ENCODE assay signal across 29 cellular contexts in the genomic region with DNA sequence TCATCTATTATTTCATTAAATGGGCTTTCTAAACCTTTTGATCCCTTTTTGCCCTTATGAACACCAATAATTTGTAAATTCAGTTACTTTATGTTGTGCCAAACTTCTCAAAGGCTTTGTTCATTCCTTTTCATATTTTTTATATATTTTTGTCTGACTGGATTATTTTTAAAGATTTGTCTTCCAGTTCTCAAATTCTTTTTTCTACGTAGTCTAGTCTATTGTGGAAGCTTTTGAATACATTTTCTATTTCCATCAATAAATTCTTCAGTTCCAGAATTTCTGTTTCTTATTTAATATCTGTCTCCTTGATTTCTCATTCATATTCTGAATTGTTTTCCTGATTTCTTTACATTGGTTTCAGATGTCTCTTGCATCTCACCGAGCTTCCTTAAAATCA.
"Had no signal": no experiment of that assay in that cellular context is flagged by ENCODE, and none has a peak within 500 bp of the region (broad histone marks: within the 10 kb centered on the region; RNA-seq: fewer than 3 reads in every experiment).

No MANE protein-coding gene starts in this region.

- H3K27ac ChIP-seq: colonic mucosa, coronary artery, dorsolateral prefrontal cortex, epithelial cell of prostate, esophagus muscularis mucosa, esophagus squamous epithelium, foreskin keratinocyte, gastrocnemius medialis, gastroesophageal sphincter, heart left ventricle, heart right ventricle had no signal

- H3K4me1 ChIP-seq: colonic mucosa, esophagus muscularis mucosa, esophagus squamous epithelium, foreskin keratinocyte, gastrocnemius medialis, gastroesophageal sphincter, heart left ventricle, heart right ventricle had no signal

- H3K36me3 ChIP-seq: colonic mucosa, esophagus muscularis mucosa, esophagus squamous epithelium, gastrocnemius medialis, gastroesophageal sphincter, heart left ventricle, heart right ventricle had no signal

- ATAC-seq: effector memory CD8-positive, alpha-beta T cell; esophagus mucosa; foreskin keratinocyte; gastrocnemius medialis; gastroesophageal sphincter; heart left ventricle; heart right ventricle had no signal

- DNase-seq: colonic mucosa; cortex of kidney; dermis blood vessel endothelial cell; dorsolateral prefrontal cortex; effector CD4-positive, alpha-beta T cell; effector CD8-positive, alpha-beta T cell; effector memory CD4-positive, alpha-beta T cell; effector memory CD8-positive, alpha-beta T cell; endodermal cell; erythroblast; esophagus squamous epithelium; foreskin fibroblast; foreskin keratinocyte; foreskin melanocyte; gastrocnemius medialis; glutamatergic neuron; head of caudate nucleus; heart left ventricle; heart right ventricle had no signal

- H3K27me3 Mint-ChIP-seq: dendritic cell treated with granulocyte-macrophage colony-stimulating factor and Interleukin-4, amounts not matched to agents 40 ng/mL and 50 ng/mL, for 4 days had no signal

- H3K4me1 Mint-ChIP-seq: endodermal cell had no signal

- H3K4me3 ChIP-seq: colonic mucosa, coronary artery, dorsolateral prefrontal cortex, esophagus muscularis mucosa, esophagus squamous epithelium, gastrocnemius medialis, gastroesophageal sphincter, heart left ventricle, heart right ventricle had no signal

- FAIRE-seq: colon, endometrium, endothelial cell of umbilical vein, frontal cortex had no signal

- H3K9me3 ChIP-seq: colonic mucosa had no signal

- H3K4me3 Mint-ChIP-seq: dendritic cell treated with granulocyte-macrophage colony-stimulating factor and Interleukin-4, amounts not matched to agents 40 ng/mL and 50 ng/mL, for 4 days; effector memory CD8-positive, alpha-beta T cell; endodermal cell had no signal

- H3K27ac Mint-ChIP-seq: dendritic cell treated with granulocyte-macrophage colony-stimulating factor and Interleukin-4, amounts not matched to agents 40 ng/mL and 50 ng/mL, for 4 days; effector memory CD8-positive, alpha-beta T cell; endodermal cell had no signal

- H3K27me3 ChIP-seq: colonic mucosa, dorsolateral prefrontal cortex, esophagus muscularis mucosa, esophagus squamous epithelium, foreskin keratinocyte, gastrocnemius medialis, gastroesophageal sphincter, heart left ventricle, heart right ventricle had no signal
